In genomic region chr2:109372171-109372568, GRCh38 we compare ENCODE assay signal across 14 cellular contexts.
"Had no signal": no experiment of that assay in that cellular context is flagged by ENCODE, and none has a peak within 500 bp of the region (broad histone marks: within the 10 kb centered on the region; RNA-seq: fewer than 3 reads in every experiment).

No MANE protein-coding gene starts in this region.

- H3K4me3 Mint-ChIP-seq: activated CD4-positive, alpha-beta memory T cell treated with anti-CD3 and anti-CD28 coated beads, Interleukin-2, amount 10 ng/mL, durations not matched to agents 7 days and 5 days; activated naive CD8-positive, alpha-beta T cell treated with anti-CD3 and anti-CD28 coated beads for 36 hours; immature natural killer cell; natural killer cell treated with Interleukin-12 subunit alpha and Interleukin-12 subunit beta and Interleukin-15 and Interleukin-18, amount 100 ng/mL, for 72 hours had no signal

- H3K4me3 ChIP-seq: dorsolateral prefrontal cortex, upper lobe of left lung had no signal

- H3K27ac ChIP-seq: dorsolateral prefrontal cortex, neutrophil, upper lobe of left lung had no signal

- H3K27ac Mint-ChIP-seq: activated CD4-positive, alpha-beta memory T cell treated with anti-CD3 and anti-CD28 coated beads, Interleukin-2, amount 10 ng/mL, durations not matched to agents 7 days and 5 days; activated naive CD8-positive, alpha-beta T cell treated with anti-CD3 and anti-CD28 coated beads for 36 hours; immature natural killer cell; natural killer cell treated with Interleukin-12 subunit alpha and Interleukin-12 subunit beta and Interleukin-15 and Interleukin-18, amount 100 ng/mL, for 72 hours had no signal

- H3K4me1 Mint-ChIP-seq: activated CD4-positive, alpha-beta memory T cell treated with anti-CD3 and anti-CD28 coated beads, Interleukin-2, amount 10 ng/mL, durations not matched to agents 7 days and 5 days; activated naive CD8-positive, alpha-beta T cell treated with anti-CD3 and anti-CD28 coated beads for 36 hours; immature natural killer cell had no signal

- H3K27me3 Mint-ChIP-seq: activated naive CD8-positive, alpha-beta T cell treated with anti-CD3 and anti-CD28 coated beads for 36 hours had no signal

- H3K36me3 Mint-ChIP-seq: immature natural killer cell; natural killer cell treated with Interleukin-12 subunit alpha and Interleukin-12 subunit beta and Interleukin-15 and Interleukin-18, amount 100 ng/mL, for 72 hours had no signal

- H3K27me3 ChIP-seq: dorsolateral prefrontal cortex, neutrophil, upper lobe of left lung had no signal

- ATAC-seq: natural killer cell treated with Interleukin-12 subunit alpha and Interleukin-12 subunit beta and Interleukin-15 and Interleukin-18, amount 100 ng/mL, for 72 hours had no signal

- DNase-seq: activated CD4-positive, alpha-beta memory T cell treated with anti-CD3 and anti-CD28 coated beads, Interleukin-2, amount 10 ng/mL, durations not matched to agents 7 days and 5 days; activated CD4-positive, alpha-beta T cell treated with anti-CD3 and anti-CD28 coated beads for 48 hours; activated CD4-positive, CD25-positive, alpha-beta regulatory T cell; activated naive CD8-positive, alpha-beta T cell treated with anti-CD3 and anti-CD28 coated beads for 36 hours; amygdala; immature natural killer cell; kidney glomerular epithelial cell; mesenchymal stem cell; stimulated activated CD4-positive, alpha-beta T cell treated with anti-CD3 and anti-CD28 coated beads, Interleukin-1b, Interleukin-23, amount 100 ng/mL, for 48 hours; stimulated activated naive CD4-positive, alpha-beta T cell treated with Interleukin-2 at 50 U/mL for 16 hours had no signal

- H3K9me3 Mint-ChIP-seq: activated CD4-positive, alpha-beta memory T cell treated with anti-CD3 and anti-CD28 coated beads, Interleukin-2, amount 10 ng/mL, durations not matched to agents 7 days and 5 days; activated naive CD8-positive, alpha-beta T cell treated with anti-CD3 and anti-CD28 coated beads for 36 hours; immature natural killer cell; natural killer cell treated with Interleukin-12 subunit alpha and Interleukin-12 subunit beta and Interleukin-15 and Interleukin-18, amount 100 ng/mL, for 72 hours had no signal

- H3K9me3 ChIP-seq: neutrophil, upper lobe of left lung had no signal
